Comparison of ENCODE assay signal across 27 cellular contexts in genomic region chr11:61010466-61011238, GRCh38. TPM values are rescaled to one million over a fixed set of nuclear protein-coding genes. Genes with fewer than 3 reads are reported as not detected.
A peak's percentile ranks its signal among the peaks of the same experiment; 100 is the strongest.
DNase-seq lines count a peak whose midpoint lies in the region; ATAC-seq, FAIRE-seq and TF ChIP-seq lines count a peak whose summit lies in the region.
"Had no signal": no experiment of that assay in that cellular context is flagged by ENCODE, and none has a peak within 500 bp of the region (broad histone marks: within the 10 kb centered on the region; RNA-seq: fewer than 3 reads in every experiment).

No MANE protein-coding gene starts in this region.

- TF ChIP-seq CTCF in lower lobe of right lung (IDR thresholded peaks at IDR 0.05), result no peak

- no peaks in the 10 kb centered on the region for H3K9me2 ChIP-seq in Karpas-422 (replicated peaks; ENCODE audit: insufficient read depth, low read length)

- peaks cover 19% of the 10 kb centered on the region for H3K4me1 ChIP-seq in lower lobe of right lung
- H3K4me1 ChIP-seq in Karpas-422 (ENCODE audit: low read length), result no peaks in the 10 kb centered on the region
- H3K4me1 ChIP-seq: foreskin keratinocyte had no signal

- H3K36me3 Mint-ChIP-seq in activated CD4-positive, alpha-beta T cell treated with anti-CD3 and anti-CD28 coated beads, Interleukin-2, amount 10 ng/mL, durations not matched to agents 7 days and 5 days (ENCODE audit: low read depth), result peaks cover 78% of the 10 kb centered on the region
- peaks cover 87% of the 10 kb centered on the region for H3K36me3 Mint-ChIP-seq in activated T-helper 2 cell treated with anti-CD3 and anti-CD28 coated beads, Interferon-gamma antibody, Interleukin-2, Interleukin-4, amounts not matched to agents 10 μg/mL and 5 μg/mL and 100 μg/mL, durations not matched to agents 14 hours and 24 hours and 36 hours (ENCODE audit: low read depth)
- peaks cover 0 to 83% (median 15%) of the 10 kb centered on the region in 3 donors for H3K36me3 Mint-ChIP-seq in naive thymus-derived CD8-positive, alpha-beta T cell

- no peaks in the 10 kb centered on the region for H3K79me2 ChIP-seq in Karpas-422 (ENCODE audit: low read length)

- H3K4me2 ChIP-seq in Karpas-422 (ENCODE audit: low read depth, low read length, poor library complexity, severe bottlenecking), result no peak overlapping the region
- H3K4me2 ChIP-seq: A549 had no signal

- H3K27ac ChIP-seq in lower lobe of right lung (no peak overlapping the region), Karpas-422 (ENCODE audit: low read length) (no peak overlapping the region)
- H3K27ac ChIP-seq: A549, foreskin keratinocyte, skin epidermis had no signal

- peaks cover 66% of the 10 kb centered on the region for H3K4me1 Mint-ChIP-seq in activated CD4-positive, alpha-beta T cell treated with anti-CD3 and anti-CD28 coated beads, Interleukin-2, amount 10 ng/mL, durations not matched to agents 7 days and 5 days
- H3K4me1 Mint-ChIP-seq in activated T-helper 2 cell treated with anti-CD3 and anti-CD28 coated beads, Interferon-gamma antibody, Interleukin-2, Interleukin-4, amounts not matched to agents 10 μg/mL and 5 μg/mL and 100 μg/mL, durations not matched to agents 14 hours and 24 hours and 36 hours (ENCODE audit: low read depth), result peaks cover 35% of the 10 kb centered on the region
- peaks cover 25 to 74% (median 62%) of the 10 kb centered on the region in 4 donors for H3K4me1 Mint-ChIP-seq in naive thymus-derived CD8-positive, alpha-beta T cell

- no peak overlapping the region for H3K9ac ChIP-seq in Karpas-422 (ENCODE audit: low read length)

- H3K27me3 Mint-ChIP-seq in activated CD4-positive, alpha-beta T cell treated with anti-CD3 and anti-CD28 coated beads, Interleukin-2, amount 10 ng/mL, durations not matched to agents 7 days and 5 days, result no peaks in the 10 kb centered on the region
- no peaks in the 10 kb centered on the region for H3K27me3 Mint-ChIP-seq in activated T-helper 2 cell treated with anti-CD3 and anti-CD28 coated beads, Interferon-gamma antibody, Interleukin-2, Interleukin-4, amounts not matched to agents 10 μg/mL and 5 μg/mL and 100 μg/mL, durations not matched to agents 14 hours and 24 hours and 36 hours (ENCODE audit: low read depth)
- H3K27me3 Mint-ChIP-seq in naive thymus-derived CD8-positive, alpha-beta T cell, result no peaks in the 10 kb centered on the region
- H3K27me3 Mint-ChIP-seq: activated naive CD8-positive, alpha-beta T cell treated with anti-CD3 and anti-CD28 coated beads, Interleukin-2, amount 10 ng/mL, durations not matched to agents 7 days and 5 days had no signal

- POLR2A ChIA-PET in activated CD4-positive, alpha-beta T cell treated with anti-CD3 and anti-CD28 coated beads, Interleukin-2, amount 10 ng/mL, durations not matched to agents 7 days and 5 days (lab: Charles Lee), result no interaction called here
- POLR2A ChIA-PET in naive thymus-derived CD8-positive, alpha-beta T cell (lab: Charles Lee), result interaction anchor here (1.2 to 1.8 kb wide), 3 partner anchors 12 to 50 kb away, joined by 4 to 7 read pairs (median 5); no protein-coding TSS in a partner anchor

- CTCF ChIA-PET in activated CD4-positive, alpha-beta T cell treated with anti-CD3 and anti-CD28 coated beads, Interleukin-2, amount 10 ng/mL, durations not matched to agents 7 days and 5 days (lab: Charles Lee), result interaction anchor here (0.8 to 2.1 kb wide), 8 partner anchors 10 to 55 kb away, joined by 3 to 8 read pairs (median 3); no protein-coding TSS in a partner anchor

- H3K27ac Mint-ChIP-seq in activated CD4-positive, alpha-beta T cell treated with anti-CD3 and anti-CD28 coated beads, Interleukin-2, amount 10 ng/mL, durations not matched to agents 7 days and 5 days, result peak overlapping the region; percentile 77
- peak overlapping the region; percentile 16 for H3K27ac Mint-ChIP-seq in activated T-helper 2 cell treated with anti-CD3 and anti-CD28 coated beads, Interferon-gamma antibody, Interleukin-2, Interleukin-4, amounts not matched to agents 10 μg/mL and 5 μg/mL and 100 μg/mL, durations not matched to agents 14 hours and 24 hours and 36 hours
- H3K27ac Mint-ChIP-seq in naive thymus-derived CD8-positive, alpha-beta T cell, result peak overlapping the region in 9 of 10 donors; percentile 25 to 85 (median 80)
- H3K27ac Mint-ChIP-seq: B cell had no signal

- no peaks in the 10 kb centered on the region for H3K9me3 Mint-ChIP-seq in activated CD4-positive, alpha-beta T cell treated with anti-CD3 and anti-CD28 coated beads, Interleukin-2, amount 10 ng/mL, durations not matched to agents 7 days and 5 days
- no peaks in the 10 kb centered on the region for H3K9me3 Mint-ChIP-seq in activated T-helper 2 cell treated with anti-CD3 and anti-CD28 coated beads, Interferon-gamma antibody, Interleukin-2, Interleukin-4, amounts not matched to agents 10 μg/mL and 5 μg/mL and 100 μg/mL, durations not matched to agents 14 hours and 24 hours and 36 hours
- H3K9me3 Mint-ChIP-seq in naive thymus-derived CD8-positive, alpha-beta T cell, result no peaks in the 10 kb centered on the region
- H3K9me3 Mint-ChIP-seq: activated naive CD8-positive, alpha-beta T cell treated with anti-CD3 and anti-CD28 coated beads, Interleukin-2, amount 10 ng/mL, durations not matched to agents 7 days and 5 days; immature natural killer cell had no signal

- H3K9me3 ChIP-seq in lower lobe of right lung (no peaks in the 10 kb centered on the region), Karpas-422 (ENCODE audit: low read length) (no peaks in the 10 kb centered on the region)
- H3K9me3 ChIP-seq: A549 had no signal

- H3K36me3 ChIP-seq in lower lobe of right lung (no peaks in the 10 kb centered on the region), Karpas-422 (ENCODE audit: insufficient read depth, low read length) (no peaks in the 10 kb centered on the region)

- H3K4me3 ChIP-seq in lower lobe of right lung, result no peak overlapping the region
- H3K4me3 ChIP-seq in Karpas-422 (ENCODE audit: low read length), result no peak overlapping the region
- H3K4me3 ChIP-seq: A549, GM12878, skin epidermis had no signal

- no peak for ATAC-seq in naive thymus-derived CD8-positive, alpha-beta T cell
- ATAC-seq in lower lobe of right lung (no peak), GM21526 (IDR thresholded peaks at IDR 0.05; ENCODE audit: low FRiP score, unreplicated experiment) (no peak)
- ATAC-seq: A549, foreskin keratinocyte, GM12878 had no signal

- H3K27me3 ChIP-seq in lower lobe of right lung (ENCODE audit: low read depth), result peaks cover 28% of the 10 kb centered on the region
- no peaks in the 10 kb centered on the region for H3K27me3 ChIP-seq in Karpas-422 (ENCODE audit: low read length)

- no peak overlapping the region for H2AFZ ChIP-seq in Karpas-422 (ENCODE audit: low read length)

- H4K20me1 ChIP-seq in Karpas-422 (ENCODE audit: insufficient read depth, low read depth, low read length), result no peaks in the 10 kb centered on the region

- peak; percentile 14 for FAIRE-seq in GM12892 (lab: Jason Lieb, UNC)
- FAIRE-seq: A549 had no signal

- H3K4me3 Mint-ChIP-seq in activated CD4-positive, alpha-beta T cell treated with anti-CD3 and anti-CD28 coated beads, Interleukin-2, amount 10 ng/mL, durations not matched to agents 7 days and 5 days, result no peak overlapping the region
- H3K4me3 Mint-ChIP-seq in activated T-helper 2 cell treated with anti-CD3 and anti-CD28 coated beads, Interferon-gamma antibody, Interleukin-2, Interleukin-4, amounts not matched to agents 10 μg/mL and 5 μg/mL and 100 μg/mL, durations not matched to agents 14 hours and 24 hours and 36 hours (ENCODE audit: low read depth), result no peak overlapping the region
- no peak overlapping the region for H3K4me3 Mint-ChIP-seq in naive thymus-derived CD8-positive, alpha-beta T cell
- H3K4me3 Mint-ChIP-seq: activated naive CD8-positive, alpha-beta T cell treated with anti-CD3 and anti-CD28 coated beads, Interleukin-2, amount 10 ng/mL, durations not matched to agents 7 days and 5 days; B cell; immature natural killer cell had no signal

- DNase-seq in activated CD4-positive, alpha-beta T cell treated with anti-CD3 and anti-CD28 coated beads, Interleukin-2, amount 10 ng/mL, durations not matched to agents 7 days and 5 days, result no peak
- no peak for DNase-seq in activated CD4-positive, alpha-beta T cell treated with anti-CD3 and anti-CD28 coated beads, Interleukin-2, amount 50 U/mL, for 1 hour
- DNase-seq in GM12892 (ENCODE audit: insufficient read length) (no peak), lower lobe of right lung (no peak), Karpas-422 (no peak)
- DNase-seq in activated T-helper 2 cell treated with anti-CD3 and anti-CD28 coated beads, Interferon-gamma antibody, Interleukin-2, Interleukin-4, amounts not matched to agents 10 μg/mL and 5 μg/mL and 100 μg/mL, durations not matched to agents 14 hours and 24 hours and 36 hours (ENCODE audit: low spot score), result no peak
- DNase-seq in naive thymus-derived CD8-positive, alpha-beta T cell, result no peak
- DNase-seq: activated naive CD8-positive, alpha-beta T cell treated with anti-CD3 and anti-CD28 coated beads, Interleukin-2, amount 10 ng/mL, durations not matched to agents 7 days and 5 days; cerebellar nuclear complex; DND-41; foreskin keratinocyte; immature natural killer cell; KG1; NCI-H1436; NK-92 treated with Interleukin-12 subunit alpha and Interleukin-12 subunit beta, amount 100 ng/mL, for 24 hours; SHP77 treated with DMSO at 0.1 percent for 48 hours; stimulated activated CD4-positive, alpha-beta T cell treated with anti-CD3 and anti-CD28 coated beads, Interleukin-1b, Interleukin-23, amount 100 ng/mL, for 48 hours; substantia nigra; SW 1271 had no signal

- intact Hi-C loops in activated T-helper 2 cell treated with anti-CD3 and anti-CD28 coated beads, Interferon-gamma antibody, Interleukin-2, Interleukin-4, amounts not matched to agents 10 μg/mL and 5 μg/mL and 100 μg/mL, durations not matched to agents 14 hours and 24 hours and 36 hours (cut with micrococcal nuclease), result no loop called here
- intact Hi-C loops in lower lobe of right lung (cut with DNase I), result no loop called here

- TF ChIP-seq POLR2A in GM12892 (IDR thresholded peaks at IDR 0.05; ENCODE audit: low read depth, low read length), result no peak

RNA-seq across cellular contexts. Expression of gene CD6, which starts 39.2 kb away (rescaled TPM):
- total RNA-seq in activated CD4-positive, alpha-beta T cell treated with anti-CD3 and anti-CD28 coated beads, Interleukin-2, amount 10 ng/mL, durations not matched to agents 7 days and 5 days, result 100 to 1,000 TPM; 368 to 402 TPM
- 2.9 TPM for polyA plus RNA-seq in GM12892 (2012; ENCODE audit: missing spikeins)
- total RNA-seq in activated T-helper 2 cell treated with anti-CD3 and anti-CD28 coated beads, Interferon-gamma antibody, Interleukin-2, Interleukin-4, amounts not matched to agents 10 μg/mL and 5 μg/mL and 100 μg/mL, durations not matched to agents 14 hours and 24 hours and 36 hours, result 308 and 327 TPM in 2 replicates
- 100 to 1,000 TPM; 384 to 405 TPM for total RNA-seq in naive thymus-derived CD8-positive, alpha-beta T cell
- 100 to 1,000 TPM; 150 to 199 (median 153) TPM for polyA plus RNA-seq in naive thymus-derived CD8-positive, alpha-beta T cell
- total RNA-seq in lower lobe of right lung, result 6.1 TPM
- not detected in 2 replicates for total RNA-seq in Karpas-422 (2014; rRNA removed; shearing (Covaris generic); ENCODE audit: low replicate concordance)
- total RNA-seq: H4, HT1080, NCI-H460 had no signal

RNA-seq across cellular contexts. Expression of gene SLC15A3, which starts 58.7 kb away (rescaled TPM):
- total RNA-seq in activated CD4-positive, alpha-beta T cell treated with anti-CD3 and anti-CD28 coated beads, Interleukin-2, amount 10 ng/mL, durations not matched to agents 7 days and 5 days, result 1 to 10 TPM; 4.0 to 4.2 TPM
- polyA plus RNA-seq in GM12892 (2012; ENCODE audit: missing spikeins), result 62.6 TPM
- total RNA-seq in activated T-helper 2 cell treated with anti-CD3 and anti-CD28 coated beads, Interferon-gamma antibody, Interleukin-2, Interleukin-4, amounts not matched to agents 10 μg/mL and 5 μg/mL and 100 μg/mL, durations not matched to agents 14 hours and 24 hours and 36 hours, result 2.1 and 2.2 TPM in 2 replicates
- 10 to 100 TPM; 13.6 to 14.9 TPM for total RNA-seq in naive thymus-derived CD8-positive, alpha-beta T cell
- polyA plus RNA-seq in naive thymus-derived CD8-positive, alpha-beta T cell, result 1 to 10 TPM in 2 of 3 donors, under 1 TPM in 1; 0.90 to 3.4 (median 1.0) TPM
- total RNA-seq in lower lobe of right lung, result 199 TPM
- total RNA-seq in Karpas-422 (2014; rRNA removed; shearing (Covaris generic); ENCODE audit: low replicate concordance), result 49.5 and 64.7 TPM in 2 replicates
- total RNA-seq: NCI-H460 had no signal
- polyA plus RNA-seq: A549 had no signal

Comparison
In these comparisons a context has a peak if more than half of its experiments do, and no peak if none do; other contexts are left out.
1. H3K27ac Mint-ChIP-seq: peak in every context shown above with its lines; median percentile 80 in naive thymus-derived CD8-positive, alpha-beta T cell; 77 in activated CD4-positive, alpha-beta T cell treated with anti-CD3 and anti-CD28 coated beads, Interleukin-2, amount 10 ng/mL, durations not matched to agents 7 days and 5 days; 16 in activated T-helper 2 cell treated with anti-CD3 and anti-CD28 coated beads, Interferon-gamma antibody, Interleukin-2, Interleukin-4, amounts not matched to agents 10 μg/mL and 5 μg/mL and 100 μg/mL, durations not matched to agents 14 hours and 24 hours and 36 hours.
2. RNA of gene CD6, which starts 39.2 kb away (total RNA-seq): 384 to 405 TPM in naive thymus-derived CD8-positive, alpha-beta T cell, 368 to 402 TPM in activated CD4-positive, alpha-beta T cell treated with anti-CD3 and anti-CD28 coated beads, Interleukin-2, amount 10 ng/mL, durations not matched to agents 7 days and 5 days and 308 to 327 TPM in activated T-helper 2 cell treated with anti-CD3 and anti-CD28 coated beads, Interferon-gamma antibody, Interleukin-2, Interleukin-4, amounts not matched to agents 10 μg/mL and 5 μg/mL and 100 μg/mL, durations not matched to agents 14 hours and 24 hours and 36 hours; 6.1 TPM in lower lobe of right lung (single experiment) and not detected in Karpas-422; every median in the first group is over 10 times any median in the second.